16 cellular contexts compared by ENCODE assay signal in genomic region chr11:95192717-95193116, GRCh38. TPM values are rescaled to one million over a fixed set of nuclear protein-coding genes. Genes with fewer than 3 reads are reported as not detected.
DNase-seq lines count a peak whose midpoint lies in the region; ATAC-seq, FAIRE-seq and TF ChIP-seq lines count a peak whose summit lies in the region.
"Had no signal": no experiment of that assay in that cellular context is flagged by ENCODE, and none has a peak within 500 bp of the region (broad histone marks: within the 10 kb centered on the region; RNA-seq: fewer than 3 reads in every experiment).

No MANE protein-coding gene starts in this region.

- H3K36me3 Mint-ChIP-seq in T-cell (peaks cover 61% of the 10 kb centered on the region), nephron (ENCODE audit: low read depth) (peaks cover 56% of the 10 kb centered on the region)

- H3K4me1 ChIP-seq in endocrine pancreas (ENCODE audit: control insufficient read depth, insufficient read depth, low read length): peaks cover 6% of the 10 kb centered on the region
- H3K4me1 ChIP-seq: A549 had no signal

- no peaks in the 10 kb centered on the region for H3K27me3 Mint-ChIP-seq in T-cell
- no peaks in the 10 kb centered on the region for H3K27me3 Mint-ChIP-seq in nephron (ENCODE audit: low read depth)

- peak overlapping the region; percentile 7 for H3K4me3 ChIP-seq in endocrine pancreas (ENCODE audit: control insufficient read depth, insufficient read depth, low read length)
- H3K4me3 ChIP-seq: A549 had no signal

- no peaks in the 10 kb centered on the region for H3K9me3 Mint-ChIP-seq in T-cell
- H3K9me3 Mint-ChIP-seq in nephron: no peaks in the 10 kb centered on the region
- H3K9me3 Mint-ChIP-seq: CD14-positive monocyte; CD8-positive, alpha-beta T cell; HFFc6 had no signal

- H3K9me3 ChIP-seq in endocrine pancreas (ENCODE audit: control insufficient read depth, low read length): no peaks in the 10 kb centered on the region
- H3K9me3 ChIP-seq: A549 had no signal

- no peaks in the 10 kb centered on the region for H3K36me3 ChIP-seq in endocrine pancreas (ENCODE audit: control insufficient read depth, insufficient read depth, low read length)

- H3K4me1 Mint-ChIP-seq in T-cell (peaks cover 24 to 52% (median 52%) of the 10 kb centered on the region in 3 donors), nephron (peaks cover 26% of the 10 kb centered on the region)

- FAIRE-seq in GM12892 (lab: Jason Lieb, UNC) (peak; percentile 5), D721Med (lab: Jason Lieb, UNC) (no peak)
- FAIRE-seq: A549, HTR-8/SVneo had no signal

- no peak overlapping the region for H3K4me3 Mint-ChIP-seq in T-cell
- no peak overlapping the region for H3K4me3 Mint-ChIP-seq in nephron
- H3K4me3 Mint-ChIP-seq: CD14-positive monocyte; CD8-positive, alpha-beta T cell; HFFc6 had no signal

- ATAC-seq in T-cell (replicated peaks in 1 of 4) (no peak), GM19452 (IDR thresholded peaks at IDR 0.05; ENCODE audit: unreplicated experiment) (no peak)
- ATAC-seq: A549; CD8-positive, alpha-beta T cell had no signal

- CTCF ChIA-PET in T-cell (lab: Charles Lee): no interaction called here

- H3K27me3 ChIP-seq in endocrine pancreas (ENCODE audit: control insufficient read depth, insufficient read depth, low read length): no peaks in the 10 kb centered on the region

- peak overlapping the region; percentile 23 to 28 for H3K27ac Mint-ChIP-seq in T-cell
- H3K27ac Mint-ChIP-seq in nephron: peak overlapping the region; percentile 25 to 71 (median 37)
- H3K27ac Mint-ChIP-seq: CD8-positive, alpha-beta T cell; HFFc6 had no signal

- TF ChIP-seq POLR2A in GM12892 (IDR thresholded peaks at IDR 0.05; ENCODE audit: low read depth, low read length): no peak

- TF ChIP-seq CTCF in nephron (IDR thresholded peaks at IDR 0.05; ENCODE audit: unreplicated experiment in 3 of 3) (no peak), D721Med (IDR thresholded peaks at IDR 0.05; ENCODE audit: insufficient read depth, missing control alignments) (no peak)

- POLR2A ChIA-PET in T-cell (lab: Charles Lee): no interaction called here

- no peak overlapping the region for H3K9ac ChIP-seq in endocrine pancreas (ENCODE audit: control insufficient read depth, insufficient read depth, low read length)

- no peak for DNase-seq in GM12892 (ENCODE audit: insufficient read length)
- no peak for DNase-seq in T-cell
- no peak for DNase-seq in D721Med (ENCODE audit: insufficient read length, low spot score)
- DNase-seq in NCI-H2081 treated with DMSO at 0.1 percent for 48 hours (lab: John Stamatoyannopoulos, UW): no peak
- DNase-seq in stimulated activated CD4-positive, alpha-beta T cell treated with anti-CD3 and anti-CD28 coated beads, Interleukin-15, amount 100 ng/mL, for 24 hours: no peak
- DNase-seq: CD8-positive, alpha-beta T cell; DND-41; GDM1; HCEC 1CT; HFFc6 had no signal

RNA-seq across cellular contexts. Expression of gene SESN3, which starts 38.3 kb away (rescaled TPM):
- 2.6 TPM for polyA plus RNA-seq in GM12892 (2012; ENCODE audit: missing spikeins)
- total RNA-seq in T-cell: 100 to 1,000 TPM in 3 of 5 donors, 10 to 100 TPM in 2; 61.5 to 150 (median 132) TPM
